Comparison of ENCODE assay signal across 1 cellular context in genomic region chr20:47979361-47980095, GRCh38.
A peak's percentile ranks its signal among the peaks of the same experiment; 100 is the strongest.
TF ChIP-seq lines count a peak whose summit lies in the region.

No MANE protein-coding gene starts in this region.

TF ChIP-seq in HepG2, 621 proteins besides CTCF, POLR2A, EP300 and RAD21 (continued from another document):
- TF ChIP-seq ZNF691 (CRISPR knock-in tag; IDR thresholded peaks at IDR 0.05; ENCODE audit: borderline replicate concordance, low read depth) (peak; percentile 71; the same call in 1 of the 2 replicates), ZMYM3 (CRISPR knock-in tag; IDR thresholded peaks at IDR 0.05) (peak; percentile 90), ZNF687 (CRISPR knock-in tag; IDR thresholded peaks at IDR 0.05) (peak; percentile 45), ZNF629 (CRISPR knock-in tag; conservative IDR thresholded peaks at IDR 0.05) (peak; percentile 95), ADNP (CRISPR knock-in tag; IDR thresholded peaks at IDR 0.05) (peak; percentile 26; the same call in 1 of the 2 replicates)
TF ChIP-seq in HepG2: peak in this region for 7; not testable (repeated sequence) for 614.
